In the genomic region with DNA sequence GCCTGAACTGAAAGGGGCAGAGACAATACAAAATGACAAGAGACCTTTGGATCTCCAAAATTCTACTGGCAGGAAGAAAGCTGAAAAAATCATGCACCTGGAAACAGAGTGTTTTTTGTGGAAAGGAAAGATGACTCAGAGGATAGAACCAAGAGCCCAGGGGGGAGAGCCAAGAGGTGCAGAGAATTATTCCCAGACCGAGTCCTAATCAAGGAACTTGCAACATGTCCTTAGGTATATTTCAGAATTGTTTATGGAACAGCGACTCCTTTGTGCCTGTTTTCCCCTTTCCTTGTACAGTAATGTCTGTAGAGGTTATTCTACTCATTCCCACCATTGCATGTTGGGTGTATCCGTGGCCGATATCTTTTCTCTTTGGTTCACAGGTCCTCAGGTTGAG, we compare ENCODE assay signal across 16 cellular contexts.
DNase-seq lines count a peak whose midpoint lies in the region; ATAC-seq, FAIRE-seq and TF ChIP-seq lines count a peak whose summit lies in the region.
"Had no signal": no experiment of that assay in that cellular context is flagged by ENCODE, and none has a peak within 500 bp of the region (broad histone marks: within the 10 kb centered on the region; RNA-seq: fewer than 3 reads in every experiment).

No MANE protein-coding gene starts in this region.

- ATAC-seq in A549 (no peak), PC-3 (no peak), left ventricle myocardium superior (no peak)

- H3K9ac ChIP-seq in BLaER1 treated with 17β-estradiol and CSF1 and Interleukin-3, amounts not matched to agents 10 nM and 100 nM = no peak overlapping the region
- no peak overlapping the region for H3K9ac ChIP-seq in PC-3 (ENCODE audit: low read length)

- peaks cover 30% of the 10 kb centered on the region for H3K4me1 ChIP-seq in A549
- peaks cover 11 to 24% (median 19%) of the 10 kb centered on the region in 10 experiments; a peak in 18 of 20 replicates for H3K4me1 ChIP-seq in BLaER1 treated with 17β-estradiol and CSF1 and Interleukin-3, amounts not matched to agents 10 nM and 100 nM
- H3K4me1 ChIP-seq in PC-3 (ENCODE audit: insufficient read depth, low read length) = peaks cover 26% of the 10 kb centered on the region
- H3K4me1 ChIP-seq in BE2C = no peaks in the 10 kb centered on the region

- H3K9me3 ChIP-seq in A549 (no peaks in the 10 kb centered on the region), PC-3 (ENCODE audit: low read length) (no peaks in the 10 kb centered on the region), BE2C (no peaks in the 10 kb centered on the region)
- H3K9me3 ChIP-seq in BLaER1 treated with 17β-estradiol and CSF1 and Interleukin-3, amounts not matched to agents 10 nM and 100 nM (replicated peaks in 1 of 11) = peaks cover 4 to 20% (median 9%) of the 10 kb centered on the region in 11 experiments; a peak in 12 of 22 replicates

- no TSS peak for BruUV-seq in PC-3 (replicated peaks; lab: Mats Ljungman, UMichigan)

- H3K27ac ChIP-seq in A549 = peak overlapping the region in 1 of 2 experiments; percentile 80; a peak in 1 of 6 replicates
- H3K27ac ChIP-seq in BLaER1 treated with 17β-estradiol and CSF1 and Interleukin-3, amounts not matched to agents 10 nM and 100 nM = no peak overlapping the region
- H3K27ac ChIP-seq in PC-3 (ENCODE audit: low read length) = peak overlapping the region; percentile 82
- H3K27ac ChIP-seq in RWPE1 = no peak overlapping the region
- H3K27ac ChIP-seq: C4-2B had no signal

- CTCF ChIA-PET in A549 (lab: Yijun Ruan, JAX) (no interaction called here), PC-3 (lab: Charles Lee) (no interaction called here), RWPE1 (lab: Yijun Ruan, JAX) (no interaction called here)

- no peaks in the 10 kb centered on the region for H3F3A ChIP-seq in PC-3 (ENCODE audit: low read length, unreplicated experiment)

- TF ChIP-seq RAD21 in A549 (conservative IDR thresholded peaks at IDR 0.05 in 1 of 2, IDR thresholded peaks at IDR 0.05 in 1 of 2) = no peak

- POLR2A ChIA-PET in A549 (lab: Yijun Ruan, JAX) = no interaction called here
- POLR2A ChIA-PET in PC-3 (lab: Charles Lee; ENCODE audit: unreplicated experiment) = interaction anchor here (0.7 kb wide), 1 partner anchor 32 kb away, joined by 4 read pairs; no protein-coding TSS in a partner anchor
- POLR2A ChIA-PET in RWPE1 (lab: Yijun Ruan, JAX; ENCODE audit: low non-redundant PET) = no interaction called here

- no peak for TF ChIP-seq EP300 in A549 (IDR thresholded peaks at IDR 0.05)

- no peak for TF ChIP-seq POLR2A in A549 (IDR thresholded peaks at IDR 0.05; ENCODE audit: low read length)

- H3K27me3 ChIP-seq in BLaER1 treated with 17β-estradiol and CSF1 and Interleukin-3, amounts not matched to agents 10 nM and 100 nM = peaks cover 32 to 78% (median 65%) of the 10 kb centered on the region in 11 experiments
- H3K27me3 ChIP-seq in PC-3 (ENCODE audit: low read length) = no peaks in the 10 kb centered on the region
- H3K27me3 ChIP-seq in BE2C = no peaks in the 10 kb centered on the region

- intact Hi-C loops in PC-3 (cut with micrococcal nuclease) (no loop called here), left ventricle myocardium superior (cut with micrococcal nuclease) (no loop called here)

- no peaks in the 10 kb centered on the region for H3K9me2 ChIP-seq in PC-3 (replicated peaks; ENCODE audit: low read length)

- FAIRE-seq in A549 (lab: Jason Lieb, UNC) = peak; percentile 32
- FAIRE-seq: GM12878, GM18507 had no signal

- no peaks in the 10 kb centered on the region for H4K20me1 ChIP-seq in BLaER1 treated with 17β-estradiol and CSF1 and Interleukin-3, amounts not matched to agents 10 nM and 100 nM
- H4K20me1 ChIP-seq in PC-3 (ENCODE audit: low read length) = no peaks in the 10 kb centered on the region

- no peaks in the 10 kb centered on the region for H3K79me2 ChIP-seq in PC-3 (ENCODE audit: low read length)

- H3K4me3 ChIP-seq in A549 = no peak overlapping the region
- H3K4me3 ChIP-seq in BLaER1 treated with 17β-estradiol and CSF1 and Interleukin-3, amounts not matched to agents 10 nM and 100 nM = no peak overlapping the region
- H3K4me3 ChIP-seq in PC-3 (ENCODE audit: low read length) = no peak overlapping the region
- no peak overlapping the region for H3K4me3 ChIP-seq in epithelial cell of esophagus (ENCODE audit: low read length)
- no peak overlapping the region for H3K4me3 ChIP-seq in BE2C (ENCODE audit: low read depth, low read length)
- H3K4me3 ChIP-seq: GM12878 had no signal

- DNase-seq in A549 (ENCODE audit: low read depth in 1 of 2, low spot score in 1 of 2) (no peak), PC-3 (peak; percentile 26), epithelial cell of esophagus (ENCODE audit: low read depth) (peak; percentile 9), RWPE1 (ENCODE audit: low spot score) (no peak), left ventricle myocardium superior (no peak), BE2C (no peak)
- no peak for DNase-seq in stimulated activated CD4-positive, alpha-beta T cell treated with anti-CD3 and anti-CD28 coated beads, Interleukin-1b, Interleukin-23, amount 100 ng/mL, for 48 hours
- DNase-seq: AML-193; CD4-positive, alpha-beta memory T cell; DMS79; HCEC 1CT; IMR-90 had no signal

- no peak overlapping the region for H3K4me2 ChIP-seq in A549
- peak overlapping the region in 10 of 11 experiments; percentile 1 to 42 (median 24); a peak in 16 of 22 replicates for H3K4me2 ChIP-seq in BLaER1 treated with 17β-estradiol and CSF1 and Interleukin-3, amounts not matched to agents 10 nM and 100 nM
- 0 out of 2 replicates have a peak overlapping the region, but pooled peaks have one; percentile 40 for H3K4me2 ChIP-seq in PC-3 (ENCODE audit: low read length)

- no peaks in the 10 kb centered on the region for H3K36me3 ChIP-seq in BLaER1 treated with 17β-estradiol and CSF1 and Interleukin-3, amounts not matched to agents 10 nM and 100 nM
- H3K36me3 ChIP-seq in PC-3 (ENCODE audit: low read depth, low read length) (no peaks in the 10 kb centered on the region), BE2C (no peaks in the 10 kb centered on the region)

- TF ChIP-seq CTCF in A549 (IDR thresholded peaks at IDR 0.05) (no peak), PC-3 (conservative IDR thresholded peaks at IDR 0.05; ENCODE audit: low read depth, low read length) (no peak), epithelial cell of esophagus (IDR thresholded peaks at IDR 0.05; ENCODE audit: insufficient read depth, low read depth, low read length, missing control alignments) (no peak), RWPE1 (conservative IDR thresholded peaks at IDR 0.05; ENCODE audit: low read depth) (no peak), BE2C (IDR thresholded peaks at IDR 0.05; ENCODE audit: low read depth, low read length) (no peak)

- no peak overlapping the region for H2AFZ ChIP-seq in PC-3 (ENCODE audit: low read length)

- 85% methylated on average over 4 of the region's 4 CpGs for WGBS in A549 (ENCODE audit: missing lambda C conversion rate)

TF ChIP-seq in A549, 52 proteins besides CTCF, POLR2A, EP300 and RAD21:
- TF ChIP-seq FOSL2 (IDR thresholded peaks at IDR 0.05) (no peak), FOSL2 (CRISPR knock-in tag; IDR thresholded peaks at IDR 0.05) (no peak), ZNF302 (CRISPR knock-in tag; IDR thresholded peaks at IDR 0.05) (no peak), HOXB5 (CRISPR knock-in tag; IDR thresholded peaks at IDR 0.05) (no peak), EHF (CRISPR knock-in tag; IDR thresholded peaks at IDR 0.05) (no peak), EHMT2 (IDR thresholded peaks at IDR 0.05; ENCODE audit: low read depth) (no peak), ZSCAN20 (CRISPR knock-in tag; IDR thresholded peaks at IDR 0.05) (no peak), TP53 (CRISPR knock-in tag; IDR thresholded peaks at IDR 0.05) (no peak), JUNB (IDR thresholded peaks at IDR 0.05) (no peak), CBX8 (IDR thresholded peaks at IDR 0.05) (no peak), NPAS2 (CRISPR knock-in tag; IDR thresholded peaks at IDR 0.05; ENCODE audit: borderline replicate concordance) (no peak), USF2 (IDR thresholded peaks at IDR 0.05) (no peak)
- TF ChIP-seq, protein P1, sequence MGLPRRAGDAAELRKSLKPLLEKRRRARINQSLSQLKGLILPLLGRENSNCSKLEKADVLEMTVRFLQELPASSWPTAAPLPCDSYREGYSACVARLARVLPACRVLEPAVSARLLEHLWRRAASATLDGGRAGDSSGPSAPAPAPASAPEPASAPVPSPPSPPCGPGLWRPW (IDR thresholded peaks at IDR 0.05) = no peak
- TF ChIP-seq, protein P2, sequence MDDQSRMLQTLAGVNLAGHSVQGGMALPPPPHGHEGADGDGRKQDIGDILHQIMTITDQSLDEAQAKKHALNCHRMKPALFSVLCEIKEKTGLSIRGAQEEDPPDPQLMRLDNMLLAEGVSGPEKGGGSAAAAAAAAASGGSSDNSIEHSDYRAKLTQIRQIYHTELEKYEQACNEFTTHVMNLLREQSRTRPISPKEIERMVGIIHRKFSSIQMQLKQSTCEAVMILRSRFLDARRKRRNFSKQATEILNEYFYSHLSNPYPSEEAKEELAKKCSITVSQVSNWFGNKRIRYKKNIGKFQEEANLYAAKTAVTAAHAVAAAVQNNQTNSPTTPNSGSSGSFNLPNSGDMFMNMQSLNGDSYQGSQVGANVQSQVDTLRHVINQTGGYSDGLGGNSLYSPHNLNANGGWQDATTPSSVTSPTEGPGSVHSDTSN (IDR thresholded peaks at IDR 0.05) = no peak

Comparison
In these comparisons a context has a peak if more than half of its experiments do, and no peak if none do; other contexts are left out.
1. DNase-seq: peak in PC-3 (single experiment) and epithelial cell of esophagus (single experiment); none in A549 (0 of 2), RWPE1 (single experiment), left ventricle myocardium superior (single experiment), BE2C (single experiment) and stimulated activated CD4-positive, alpha-beta T cell treated with anti-CD3 and anti-CD28 coated beads, Interleukin-1b, Interleukin-23, amount 100 ng/mL, for 48 hours (single experiment).